Comparison of ENCODE assay signal across 10 cellular contexts in genomic region chr5:73654171-73654811, GRCh38. TPM values are rescaled to one million over a fixed set of nuclear protein-coding genes. Genes with fewer than 3 reads are reported as not detected.
DNase-seq lines count a peak whose midpoint lies in the region; ATAC-seq and TF ChIP-seq lines count a peak whose summit lies in the region.
"Had no signal": no experiment of that assay in that cellular context is flagged by ENCODE, and none has a peak within 500 bp of the region (broad histone marks: within the 10 kb centered on the region; RNA-seq: fewer than 3 reads in every experiment).

No MANE protein-coding gene starts in this region.

- no peak for TF ChIP-seq CTCF in fibroblast of villous mesenchyme (IDR thresholded peaks at IDR 0.05; ENCODE audit: insufficient read depth, low read depth, low read length)

- peak; percentile 79 for DNase-seq in A172 (ENCODE audit: low spot score)
- DNase-seq in NCI-H69 (lab: John Stamatoyannopoulos, UW) = peak; percentile 80
- DNase-seq in fibroblast of villous mesenchyme (ENCODE audit: low read depth) = peak; percentile 44
- no peak for DNase-seq in AG20443 (ENCODE audit: low spot score)
- DNase-seq in NCI-H1092 (lab: John Stamatoyannopoulos, UW) = no peak
- DNase-seq in GM19240 (ENCODE audit: insufficient read length, low spot score) = no peak
- no peak for DNase-seq in inferior parietal cortex (ENCODE audit: extremely low spot score)
- DNase-seq: activated CD8-positive, alpha-beta T cell treated with anti-CD3 and anti-CD28 coated beads, Interleukin-2, amount 10 ng/mL, durations not matched to agents 7 days and 5 days; NCI-H774 had no signal

- ATAC-seq in GM21786 (IDR thresholded peaks at IDR 0.05; ENCODE audit: unreplicated experiment) = peak; percentile 43
- ATAC-seq: activated CD8-positive, alpha-beta T cell treated with anti-CD3 and anti-CD28 coated beads, Interleukin-2, amount 10 ng/mL, durations not matched to agents 7 days and 5 days had no signal

- H3K4me3 ChIP-seq in fibroblast of villous mesenchyme (ENCODE audit: low read depth, low read length) = no peak overlapping the region

RNA-seq across cellular contexts. Expression of gene ARHGEF28, which starts 28.3 kb away (rescaled TPM):
- 15.7 and 15.9 TPM in 2 replicates for total RNA-seq in A172 (2014; rRNA removed; shearing (Covaris generic))
- total RNA-seq in fibroblast of villous mesenchyme = 34.1 and 40.2 TPM in 2 replicates
- total RNA-seq: activated CD8-positive, alpha-beta T cell treated with anti-CD3 and anti-CD28 coated beads, Interleukin-2, amount 10 ng/mL, durations not matched to agents 7 days and 5 days had no signal

Comparison
In these comparisons a context has a peak if more than half of its experiments do, and no peak if none do; other contexts are left out.
1. DNase-seq: peak in A172 (single experiment), NCI-H69 (single experiment) and fibroblast of villous mesenchyme (single experiment); none in AG20443 (single experiment), NCI-H1092 (single experiment), GM19240 (single experiment) and inferior parietal cortex (single experiment).